Comparison of ENCODE assay signal across 10 cellular contexts in the genomic region with DNA sequence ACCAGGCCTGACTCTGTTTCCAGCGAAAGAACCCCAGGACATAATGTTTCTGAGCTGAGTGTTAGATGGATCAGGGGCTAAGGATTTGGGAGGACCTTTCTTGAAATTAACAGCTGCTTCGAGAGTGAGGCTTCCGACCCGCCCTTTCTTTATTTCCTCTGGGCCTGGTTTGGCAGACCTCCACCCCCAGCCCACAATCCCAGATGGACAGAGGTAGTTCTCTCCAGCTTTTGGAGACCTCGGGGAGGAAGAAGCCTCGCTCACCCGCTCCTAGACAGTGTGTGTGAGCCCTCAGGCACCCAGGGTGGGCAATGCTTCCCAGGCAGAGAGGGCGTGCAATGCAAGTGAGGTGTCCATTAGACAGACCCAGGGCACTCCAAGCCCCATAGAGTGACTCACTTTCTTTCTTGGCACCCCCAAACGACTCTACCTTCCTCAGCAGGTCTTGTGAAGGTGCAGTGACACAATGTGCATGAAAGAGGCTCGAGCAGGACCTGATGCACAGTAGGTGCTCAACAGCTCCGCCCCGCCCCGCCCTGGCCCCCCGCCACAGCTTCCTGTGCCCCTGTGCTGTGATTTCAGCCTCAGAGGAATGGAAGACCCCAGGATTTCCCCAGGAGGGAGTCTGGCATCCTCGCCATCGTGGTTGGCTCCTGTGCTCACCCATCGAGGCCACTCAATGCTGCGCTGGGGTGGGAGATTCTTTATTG. TPM values are rescaled to one million over a fixed set of nuclear protein-coding genes. Genes with fewer than 3 reads are reported as not detected.
A peak's percentile ranks its signal among the peaks of the same experiment; 100 is the strongest.
DNase-seq lines count a peak whose midpoint lies in the region; TF ChIP-seq lines count a peak whose summit lies in the region.
"Had no signal": no experiment of that assay in that cellular context is flagged by ENCODE, and none has a peak within 500 bp of the region (broad histone marks: within the 10 kb centered on the region; RNA-seq: fewer than 3 reads in every experiment).

No MANE protein-coding gene starts in this region.

- H3K9me3 ChIP-seq in OCI-LY3 (ENCODE audit: insufficient read depth, low read length): no peaks in the 10 kb centered on the region
- no peaks in the 10 kb centered on the region for H3K9me3 ChIP-seq in esophagus squamous epithelium

- H3K36me3 ChIP-seq in OCI-LY3 (replicated peaks; ENCODE audit: low read depth, low read length) (no peaks in the 10 kb centered on the region), esophagus squamous epithelium (no peaks in the 10 kb centered on the region)

- WGBS in esophagus squamous epithelium, 2 donors: 60 to 79% methylated on average over 7 to 9 of the region's 18 CpGs

- H2AFZ ChIP-seq in OCI-LY3 (ENCODE audit: low read depth, low read length): peak overlapping the region; percentile 80

- H3K9ac ChIP-seq in OCI-LY3 (ENCODE audit: low read length): peak overlapping the region; percentile 58

- TF ChIP-seq POLR2A in esophagus squamous epithelium (IDR thresholded peaks at IDR 0.05): no peak

- H3K4me3 ChIP-seq in OCI-LY3 (ENCODE audit: low read length): peak overlapping the region; percentile 53
- H3K4me3 ChIP-seq in esophagus squamous epithelium: no peak overlapping the region
- H3K4me3 ChIP-seq in skin epidermis: no peak overlapping the region

- intact Hi-C loops in esophagus squamous epithelium (cut with DNase I): no loop called here

- H3K79me2 ChIP-seq in OCI-LY3 (ENCODE audit: low read length): 0 out of 2 replicates have a peak, but pooled peaks cover 6% of the 10 kb centered on the region

- TF ChIP-seq CTCF in OCI-LY3 (IDR thresholded peaks at IDR 0.05; ENCODE audit: low read depth, low read length) (no peak), esophagus squamous epithelium (IDR thresholded peaks at IDR 0.05) (no peak)

- H3K4me1 ChIP-seq in OCI-LY3 (ENCODE audit: low read length): peaks cover 42% of the 10 kb centered on the region
- H3K4me1 ChIP-seq in esophagus squamous epithelium: peaks cover 29 to 77% (median 39%) of the 10 kb centered on the region in 3 donors

- H4K20me1 ChIP-seq in OCI-LY3 (ENCODE audit: insufficient read depth, low read length): no peaks in the 10 kb centered on the region

- peak overlapping the region; percentile 73 for H3K4me2 ChIP-seq in OCI-LY3 (ENCODE audit: low read length)

- no peaks in the 10 kb centered on the region for H3K27me3 ChIP-seq in OCI-LY3 (ENCODE audit: low read depth, low read length)
- H3K27me3 ChIP-seq in esophagus squamous epithelium: no peaks in the 10 kb centered on the region

- peak overlapping the region; percentile 67 for H3K27ac ChIP-seq in OCI-LY3 (ENCODE audit: low read length)
- peak overlapping the region; percentile 84 to 88 (median 88) for H3K27ac ChIP-seq in esophagus squamous epithelium
- H3K27ac ChIP-seq in skin epidermis: peak overlapping the region in 16 of 21 experiments; percentile 7 to 84 (median 40)

- DNase-seq in D341Med (ENCODE audit: low spot score) (peak; percentile 46), esophagus squamous epithelium (lab: John Stamatoyannopoulos, UW) (no peak), superior temporal gyrus (ENCODE audit: extremely low spot score) (no peak), NCI-H187 (lab: John Stamatoyannopoulos, UW) (no peak), hepatic stellate cell (ENCODE audit: low spot score) (no peak)
- DNase-seq in activated CD4-positive, CD25-positive, alpha-beta regulatory T cell (lab: John Stamatoyannopoulos, UW): no peak
- DNase-seq: DMS79 treated with DMSO at 0.1 percent for 48 hours; effector CD4-positive, alpha-beta T cell had no signal

RNA-seq across cellular contexts. Expression of a gene that starts 50.7 kb away (rescaled TPM):
- total RNA-seq in esophagus squamous epithelium: 10 to 100 TPM; 21.5 to 35.9 (median 31.1) TPM
